In genomic region chr6:131867744-131868143, GRCh38 we compare ENCODE assay signal across 17 cellular contexts. TPM values are rescaled to one million over a fixed set of nuclear protein-coding genes. Genes with fewer than 3 reads are reported as not detected.
"Had no signal": no experiment of that assay in that cellular context is flagged by ENCODE, and none has a peak within 500 bp of the region (broad histone marks: within the 10 kb centered on the region; RNA-seq: fewer than 3 reads in every experiment).

No MANE protein-coding gene starts in this region.

- H3K4me1 ChIP-seq: gastrocnemius medialis, lower lobe of right lung, right atrium auricular region, tibial nerve had no signal

- H3K36me3 ChIP-seq: lower lobe of right lung, neutrophil, right atrium auricular region had no signal

- H3K27me3 Mint-ChIP-seq: dendritic cell treated with granulocyte-macrophage colony-stimulating factor and Interleukin-4, amounts not matched to agents 40 ng/mL and 50 ng/mL, for 4 days; effector memory CD8-positive, alpha-beta T cell; T-helper 17 cell had no signal

- H3K36me3 Mint-ChIP-seq: naive thymus-derived CD4-positive, alpha-beta T cell; stimulated activated effector memory CD8-positive, alpha-beta T cell treated with anti-CD3 and anti-CD28 coated beads, Interleukin-12 subunit alpha, Interleukin-12 subunit beta, amount 100 ng/mL, for 72 hours had no signal

- H3K4me3 Mint-ChIP-seq: activated CD4-positive, alpha-beta T cell treated with anti-CD3 and anti-CD28 coated beads, Interleukin-2, amount 10 ng/mL, durations not matched to agents 7 days and 5 days; activated naive CD4-positive, alpha-beta T cell treated with anti-CD3 and anti-CD28 coated beads for 36 hours; dendritic cell treated with granulocyte-macrophage colony-stimulating factor and Interleukin-4, amounts not matched to agents 40 ng/mL and 50 ng/mL, for 4 days; effector memory CD8-positive, alpha-beta T cell; naive thymus-derived CD4-positive, alpha-beta T cell; stimulated activated effector memory CD8-positive, alpha-beta T cell treated with anti-CD3 and anti-CD28 coated beads, Interleukin-12 subunit alpha, Interleukin-12 subunit beta, amount 100 ng/mL, for 72 hours; T-helper 17 cell had no signal

- H3K27ac Mint-ChIP-seq: activated CD4-positive, alpha-beta T cell treated with anti-CD3 and anti-CD28 coated beads, Interleukin-2, amount 10 ng/mL, durations not matched to agents 7 days and 5 days; activated naive CD4-positive, alpha-beta T cell treated with anti-CD3 and anti-CD28 coated beads for 36 hours; dendritic cell treated with granulocyte-macrophage colony-stimulating factor and Interleukin-4, amounts not matched to agents 40 ng/mL and 50 ng/mL, for 4 days; effector memory CD8-positive, alpha-beta T cell; naive thymus-derived CD4-positive, alpha-beta T cell; stimulated activated effector memory CD8-positive, alpha-beta T cell treated with anti-CD3 and anti-CD28 coated beads, Interleukin-12 subunit alpha, Interleukin-12 subunit beta, amount 100 ng/mL, for 72 hours; T-helper 17 cell had no signal

- H3K4me3 ChIP-seq: body of pancreas, gastrocnemius medialis, lower lobe of right lung, right atrium auricular region, tibial nerve had no signal

- H3K9me3 Mint-ChIP-seq: activated CD4-positive, alpha-beta T cell treated with anti-CD3 and anti-CD28 coated beads, Interleukin-2, amount 10 ng/mL, durations not matched to agents 7 days and 5 days; activated naive CD4-positive, alpha-beta T cell treated with anti-CD3 and anti-CD28 coated beads for 36 hours; dendritic cell treated with granulocyte-macrophage colony-stimulating factor and Interleukin-4, amounts not matched to agents 40 ng/mL and 50 ng/mL, for 4 days; effector memory CD8-positive, alpha-beta T cell; naive thymus-derived CD4-positive, alpha-beta T cell; stimulated activated effector memory CD8-positive, alpha-beta T cell treated with anti-CD3 and anti-CD28 coated beads, Interleukin-12 subunit alpha, Interleukin-12 subunit beta, amount 100 ng/mL, for 72 hours had no signal

- H3K27ac ChIP-seq: body of pancreas, gastrocnemius medialis, lower lobe of right lung, neutrophil, right atrium auricular region, tibial nerve had no signal

- DNase-seq: activated CD4-positive, alpha-beta T cell treated with anti-CD3 and anti-CD28 coated beads, Interleukin-2, amount 10 ng/mL, durations not matched to agents 7 days and 5 days; activated CD4-positive, CD25-positive, alpha-beta regulatory T cell; activated CD8-positive, alpha-beta memory T cell treated with anti-CD3 and anti-CD28 coated beads for 24 hours; activated naive CD4-positive, alpha-beta T cell treated with anti-CD3 and anti-CD28 coated beads for 36 hours; body of pancreas; effector memory CD8-positive, alpha-beta T cell; gastrocnemius medialis; lower lobe of right lung; naive thymus-derived CD4-positive, alpha-beta T cell; posterior cingulate gyrus; small intestine; T-helper 17 cell had no signal

- H3K9me3 ChIP-seq: body of pancreas, gastrocnemius medialis, lower lobe of right lung, neutrophil, right atrium auricular region, tibial nerve had no signal

- H3K27me3 ChIP-seq: body of pancreas, gastrocnemius medialis, neutrophil, right atrium auricular region, tibial nerve had no signal

- H3K4me1 Mint-ChIP-seq: activated CD4-positive, alpha-beta T cell treated with anti-CD3 and anti-CD28 coated beads, Interleukin-2, amount 10 ng/mL, durations not matched to agents 7 days and 5 days; stimulated activated effector memory CD8-positive, alpha-beta T cell treated with anti-CD3 and anti-CD28 coated beads, Interleukin-12 subunit alpha, Interleukin-12 subunit beta, amount 100 ng/mL, for 72 hours; T-helper 17 cell had no signal

RNA-seq across cellular contexts. Expression of gene ENPP1, which starts 59.9 kb away (rescaled TPM):
- polyA plus RNA-seq: naive thymus-derived CD4-positive, alpha-beta T cell had no signal
